In the genomic region with DNA sequence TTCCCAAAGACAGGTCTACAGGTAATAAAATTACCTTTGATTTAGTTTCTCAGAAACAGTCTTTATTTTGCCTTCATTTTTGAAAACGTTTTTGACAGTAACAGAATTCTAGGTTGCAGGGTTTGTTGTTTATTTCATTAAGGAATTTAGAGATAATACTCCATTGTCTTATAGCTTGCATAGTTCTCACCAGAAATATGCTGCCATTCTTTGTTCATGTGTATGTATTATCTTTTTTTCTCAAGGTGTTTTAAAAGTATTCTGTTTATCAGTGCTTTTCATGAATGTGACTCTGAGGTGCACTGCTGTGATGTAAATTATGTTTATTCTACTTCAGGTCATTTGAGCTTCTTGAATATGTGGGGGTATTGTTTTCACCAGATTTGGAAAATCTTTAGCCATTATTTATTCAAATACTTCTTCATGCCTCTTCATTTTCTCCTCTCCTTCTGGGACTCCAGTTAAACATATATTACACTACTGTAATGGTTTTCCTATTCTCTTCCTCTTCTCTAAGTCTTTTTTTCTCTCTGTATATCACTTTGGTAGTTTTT, we compare ENCODE assay signal across 16 cellular contexts.
"Had no signal": no experiment of that assay in that cellular context is flagged by ENCODE, and none has a peak within 500 bp of the region (broad histone marks: within the 10 kb centered on the region; RNA-seq: fewer than 3 reads in every experiment).

No MANE protein-coding gene starts in this region.

- DNase-seq: effector memory CD8-positive, alpha-beta T cell; foreskin melanocyte; heart left ventricle; hippocampal formation; kidney glomerular epithelial cell; mucosa of descending colon; natural killer cell; posterior cingulate gyrus; sigmoid colon; stimulated activated CD4-positive, alpha-beta T cell treated with anti-CD3 and anti-CD28 coated beads, Interleukin-2, amount 100 ng/mL, for 24 hours; stimulated activated CD4-positive, alpha-beta T cell treated with anti-CD3 and anti-CD28 coated beads, Interleukin-4, amount 100 ng/mL, for 4 hours; stimulated activated naive CD4-positive, alpha-beta T cell; stomach; trophoblast cell had no signal

- H3K27ac ChIP-seq: heart left ventricle, sigmoid colon, skin epidermis, stomach had no signal

- H3K27ac Mint-ChIP-seq: effector memory CD8-positive, alpha-beta T cell; natural killer cell had no signal

- H3K27me3 ChIP-seq: heart left ventricle, sigmoid colon, stomach had no signal

- H3K4me3 Mint-ChIP-seq: effector memory CD8-positive, alpha-beta T cell; natural killer cell; neural crest cell had no signal

- H3K4me1 ChIP-seq: heart left ventricle, sigmoid colon, stomach had no signal

- ATAC-seq: effector memory CD8-positive, alpha-beta T cell; heart left ventricle; mucosa of descending colon; natural killer cell had no signal

- H3K4me1 Mint-ChIP-seq: natural killer cell, neural crest cell had no signal

- H3K27me3 Mint-ChIP-seq: effector memory CD8-positive, alpha-beta T cell had no signal

- H3K4me3 ChIP-seq: heart left ventricle, mucosa of descending colon, sigmoid colon, skin epidermis, stomach had no signal
